ENCODE assay signal across 9 cellular contexts in genomic region chr1:207827488-207827830, GRCh38.
DNase-seq lines count a peak whose midpoint lies in the region; ATAC-seq and TF ChIP-seq lines count a peak whose summit lies in the region.
"Had no signal": no experiment of that assay in that cellular context is flagged by ENCODE, and none has a peak within 500 bp of the region (broad histone marks: within the 10 kb centered on the region; RNA-seq: fewer than 3 reads in every experiment).

No MANE protein-coding gene starts in this region.

- ATAC-seq in lower lobe of right lung (no peak), HG02938 (IDR thresholded peaks at IDR 0.05; ENCODE audit: unreplicated experiment) (no peak)

- peaks cover 98% of the 10 kb centered on the region for H3K4me1 Mint-ChIP-seq in activated T-cell treated with anti-CD3 and anti-CD28 coated beads, Interleukin-2, amount 50 U/mL, for 24 hours (ENCODE audit: low read depth)

- DNase-seq in activated T-cell treated with anti-CD3 and anti-CD28 coated beads, Interleukin-2, amount 50 U/mL, for 24 hours, result peak; percentile 21
- no peak for DNase-seq in activated T-cell treated with anti-CD3 and anti-CD28 coated beads, Interleukin-2, amount 50 U/mL, for 1 hour
- no peak for DNase-seq in lower lobe of right lung
- no peak for DNase-seq in testis
- no peak for DNase-seq in NCI-H146 (lab: John Stamatoyannopoulos, UW)
- no peak for DNase-seq in GF-D8 (lab: John Stamatoyannopoulos, UW)
- DNase-seq: NCI-H1694 treated with DMSO at 0.1 percent for 48 hours had no signal

- no peaks in the 10 kb centered on the region for H3K9me3 ChIP-seq in lower lobe of right lung
- no peaks in the 10 kb centered on the region for H3K9me3 ChIP-seq in testis

- peaks cover 82% of the 10 kb centered on the region for H3K4me1 ChIP-seq in lower lobe of right lung
- peaks cover 66% of the 10 kb centered on the region for H3K4me1 ChIP-seq in testis

- 85 to 89% methylated on average over 2 of the region's 2 CpGs for WGBS in testis, 2 donors

- H3K27ac ChIP-seq in angular gyrus (ENCODE audit: low read depth, low read length) (peak overlapping the region; percentile 100), lower lobe of right lung (peak overlapping the region; percentile 99), testis (peak overlapping the region; percentile 95 to 98)

- intact Hi-C loops in lower lobe of right lung (cut with DNase I) (loop anchor here (5.0 kb wide), 1 partner anchor 40 kb away; no protein-coding TSS in a partner anchor), testis (cut with DNase I; ENCODE audit: low total_unique reads) (loop anchor here (5.0 kb wide), 1 partner anchor 135 kb away; no protein-coding TSS in a partner anchor)

- TF ChIP-seq CTCF in lower lobe of right lung (IDR thresholded peaks at IDR 0.05) (no peak), testis (IDR thresholded peaks at IDR 0.05) (no peak)

- H3K36me3 ChIP-seq in lower lobe of right lung (no peaks in the 10 kb centered on the region), testis (ENCODE audit: low read depth, missing control alignments) (no peaks in the 10 kb centered on the region)

- H3K36me3 Mint-ChIP-seq in activated T-cell treated with anti-CD3 and anti-CD28 coated beads, Interleukin-2, amount 50 U/mL, for 24 hours (ENCODE audit: low read depth), result peaks cover 24% of the 10 kb centered on the region

- no peak overlapping the region for H3K4me3 Mint-ChIP-seq in activated T-cell treated with anti-CD3 and anti-CD28 coated beads, Interleukin-2, amount 50 U/mL, for 24 hours

- H3K9me3 Mint-ChIP-seq in activated T-cell treated with anti-CD3 and anti-CD28 coated beads, Interleukin-2, amount 50 U/mL, for 24 hours, result no peaks in the 10 kb centered on the region

- H3K27ac Mint-ChIP-seq in activated T-cell treated with anti-CD3 and anti-CD28 coated beads, Interleukin-2, amount 50 U/mL, for 24 hours, result peak overlapping the region; percentile 95

- TF ChIP-seq POLR2A in testis (IDR thresholded peaks at IDR 0.05), result no peak

- H3K27me3 Mint-ChIP-seq in activated T-cell treated with anti-CD3 and anti-CD28 coated beads, Interleukin-2, amount 50 U/mL, for 24 hours, result no peaks in the 10 kb centered on the region

- no peak overlapping the region for H3K4me3 ChIP-seq in lower lobe of right lung
- H3K4me3 ChIP-seq in testis, result no peak overlapping the region

- H3K27me3 ChIP-seq in lower lobe of right lung (ENCODE audit: low read depth) (no peaks in the 10 kb centered on the region), testis (no peaks in the 10 kb centered on the region)
